ENCODE assay signal across 1 cellular context in the genomic region with DNA sequence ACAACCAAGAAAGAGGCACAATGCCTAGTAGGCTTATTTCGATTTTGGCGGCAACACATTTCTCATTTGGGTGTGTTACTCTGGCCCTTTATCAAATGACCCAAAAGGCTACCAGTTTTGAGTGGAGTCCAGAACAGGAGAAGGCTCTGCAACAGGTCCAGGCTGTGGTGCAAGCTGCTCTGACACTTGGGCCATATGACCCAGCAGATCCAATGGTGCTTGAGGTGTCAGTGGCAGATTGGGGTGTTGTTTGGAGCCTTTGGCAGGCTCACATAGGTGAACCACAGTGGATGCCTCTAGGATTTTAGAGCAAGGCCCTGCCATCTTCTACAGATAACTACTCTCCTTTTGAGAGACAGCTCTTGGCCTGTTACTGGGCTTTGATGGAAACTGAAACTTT.
TF ChIP-seq lines count a peak whose summit lies in the region.

No MANE protein-coding gene starts in this region.

TF ChIP-seq in K562, 482 proteins besides CTCF, POLR2A, EP300 and RAD21 (continued from another document):
- TF ChIP-seq MGA (IDR thresholded peaks at IDR 0.05) = 0 out of 2 replicates have a peak, but pooled peaks have one; percentile 12
- 0 out of 2 replicates have a peak, but pooled peaks have one; percentile 17 for TF ChIP-seq FOXP1 (CRISPR knock-in tag; IDR thresholded peaks at IDR 0.05)
- TF ChIP-seq, protein P1, sequence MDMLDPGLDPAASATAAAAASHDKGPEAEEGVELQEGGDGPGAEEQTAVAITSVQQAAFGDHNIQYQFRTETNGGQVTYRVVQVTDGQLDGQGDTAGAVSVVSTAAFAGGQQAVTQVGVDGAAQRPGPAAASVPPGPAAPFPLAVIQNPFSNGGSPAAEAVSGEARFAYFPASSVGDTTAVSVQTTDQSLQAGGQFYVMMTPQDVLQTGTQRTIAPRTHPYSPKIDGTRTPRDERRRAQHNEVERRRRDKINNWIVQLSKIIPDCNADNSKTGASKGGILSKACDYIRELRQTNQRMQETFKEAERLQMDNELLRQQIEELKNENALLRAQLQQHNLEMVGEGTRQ (CRISPR knock-in tag; IDR thresholded peaks at IDR 0.05) = peak; percentile 52; the same call in 1 of the 2 replicates
- 0 out of 2 replicates have a peak, but pooled peaks have one; percentile 41 for TF ChIP-seq NFRKB (IDR thresholded peaks at IDR 0.05; ENCODE audit: low read depth)
- TF ChIP-seq DIDO1 (tag; IDR thresholded peaks at IDR 0.05; ENCODE audit: low read depth) = peak; percentile 27; the same call in 1 of the 2 replicates
- TF ChIP-seq USF1 (CRISPR knock-in tag; IDR thresholded peaks at IDR 0.05) = peak; percentile 57; the same call in 1 of the 2 replicates
- TF ChIP-seq, protein P2, sequence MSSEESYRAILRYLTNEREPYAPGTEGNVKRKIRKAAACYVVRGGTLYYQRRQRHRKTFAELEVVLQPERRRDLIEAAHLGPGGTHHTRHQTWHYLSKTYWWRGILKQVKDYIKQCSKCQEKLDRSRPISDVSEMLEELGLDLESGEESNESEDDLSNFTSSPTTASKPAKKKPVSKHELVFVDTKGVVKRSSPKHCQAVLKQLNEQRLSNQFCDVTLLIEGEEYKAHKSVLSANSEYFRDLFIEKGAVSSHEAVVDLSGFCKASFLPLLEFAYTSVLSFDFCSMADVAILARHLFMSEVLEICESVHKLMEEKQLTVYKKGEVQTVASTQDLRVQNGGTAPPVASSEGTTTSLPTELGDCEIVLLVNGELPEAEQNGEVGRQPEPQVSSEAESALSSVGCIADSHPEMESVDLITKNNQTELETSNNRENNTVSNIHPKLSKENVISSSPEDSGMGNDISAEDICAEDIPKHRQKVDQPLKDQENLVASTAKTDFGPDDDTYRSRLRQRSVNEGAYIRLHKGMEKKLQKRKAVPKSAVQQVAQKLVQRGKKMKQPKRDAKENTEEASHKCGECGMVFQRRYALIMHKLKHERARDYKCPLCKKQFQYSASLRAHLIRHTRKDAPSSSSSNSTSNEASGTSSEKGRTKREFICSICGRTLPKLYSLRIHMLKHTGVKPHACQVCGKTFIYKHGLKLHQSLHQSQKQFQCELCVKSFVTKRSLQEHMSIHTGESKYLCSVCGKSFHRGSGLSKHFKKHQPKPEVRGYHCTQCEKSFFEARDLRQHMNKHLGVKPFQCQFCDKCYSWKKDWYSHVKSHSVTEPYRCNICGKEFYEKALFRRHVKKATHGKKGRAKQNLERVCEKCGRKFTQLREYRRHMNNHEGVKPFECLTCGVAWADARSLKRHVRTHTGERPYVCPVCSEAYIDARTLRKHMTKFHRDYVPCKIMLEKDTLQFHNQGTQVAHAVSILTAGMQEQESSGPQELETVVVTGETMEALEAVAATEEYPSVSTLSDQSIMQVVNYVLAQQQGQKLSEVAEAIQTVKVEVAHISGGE (CRISPR knock-in tag; IDR thresholded peaks at IDR 0.05) = 0 out of 6 replicates have a peak, but pooled peaks of 1 of the 3 experiments have one; percentile 60
